ENCODE assay signal across 21 cellular contexts in the genomic region with DNA sequence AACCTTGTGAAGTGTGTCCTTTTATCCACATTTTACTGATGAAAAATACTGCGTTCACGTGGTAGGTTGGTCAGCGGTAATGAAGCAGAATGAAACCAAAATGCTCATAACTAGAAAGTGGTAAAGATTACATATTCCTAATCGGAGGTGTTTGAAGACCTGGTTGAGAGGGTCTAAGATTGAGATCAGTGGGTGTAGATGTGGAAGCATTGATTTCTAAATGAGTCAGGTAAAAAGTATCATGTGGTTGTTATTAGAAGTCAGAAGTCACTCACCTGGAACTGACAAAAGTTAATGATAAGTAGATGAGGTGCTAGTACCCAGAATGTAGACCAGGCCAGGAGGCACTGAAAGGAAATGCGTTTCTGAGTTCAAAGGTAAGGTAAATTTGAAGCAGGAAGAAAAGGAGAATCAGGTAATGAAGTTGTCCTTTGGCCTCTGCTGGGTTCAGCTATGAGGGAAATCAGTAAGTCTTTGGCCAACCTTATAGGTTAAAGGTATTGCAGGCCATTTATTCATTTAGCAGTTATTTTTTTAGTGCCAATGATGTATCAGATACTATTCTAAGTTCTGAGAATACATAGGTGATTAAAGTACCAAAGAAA. TPM values are rescaled to one million over a fixed set of nuclear protein-coding genes. Genes with fewer than 3 reads are reported as not detected.
DNase-seq lines count a peak whose midpoint lies in the region; ATAC-seq and TF ChIP-seq lines count a peak whose summit lies in the region.
"Had no signal": no experiment of that assay in that cellular context is flagged by ENCODE, and none has a peak within 500 bp of the region (broad histone marks: within the 10 kb centered on the region; RNA-seq: fewer than 3 reads in every experiment).

No MANE protein-coding gene starts in this region.

- no peaks in the 10 kb centered on the region for H3K9me3 ChIP-seq in HCT116 (ENCODE audit: control insufficient read depth in 1 of 2, insufficient read depth in 1 of 2, low read depth in 1 of 2, low read length in 2 of 2)
- H3K9me3 ChIP-seq in PC-3 (ENCODE audit: low read length) = no peaks in the 10 kb centered on the region
- H3K9me3 ChIP-seq: psoas muscle had no signal

- TF ChIP-seq POLR2A in HCT116 (IDR thresholded peaks at IDR 0.05; ENCODE audit: borderline replicate concordance, extremely low read depth, insufficient read depth, insufficient read length) = no peak

- H2AFZ ChIP-seq in HCT116 (ENCODE audit: low read depth, low read length, poor library complexity, severe bottlenecking) (no peak overlapping the region), PC-3 (ENCODE audit: low read length) (no peak overlapping the region)

- H3K4me1 ChIP-seq in HCT116 (ENCODE audit: control insufficient read depth in 1 of 2, insufficient read depth in 2 of 2, low read length in 2 of 2) (peaks cover 55 to 90% of the 10 kb centered on the region in 2 experiments), PC-3 (ENCODE audit: insufficient read depth, low read length) (peaks cover 41% of the 10 kb centered on the region)
- H3K4me1 ChIP-seq: heart left ventricle, psoas muscle had no signal

- H3K27ac ChIP-seq in HCT116 (ENCODE audit: low read depth, low read length) = no peak overlapping the region
- no peak overlapping the region for H3K27ac ChIP-seq in PC-3 (ENCODE audit: low read length)
- H3K27ac ChIP-seq: heart left ventricle, psoas muscle had no signal

- CTCF ChIA-PET in HCT116 (lab: Charles Lee) (interaction anchor here (1.3 kb wide), 1 partner anchor 192 kb away, joined by 4 read pairs; no protein-coding TSS in a partner anchor), PC-3 (lab: Charles Lee) (no interaction called here)

- no peaks in the 10 kb centered on the region for H3F3A ChIP-seq in PC-3 (ENCODE audit: low read length, unreplicated experiment)

- intact Hi-C loops in HCT116 (cut with micrococcal nuclease) (loop anchor here (1.0 to 10.0 kb wide), 5 partner anchors 73 to 891 kb away; no protein-coding TSS in a partner anchor), left colon (cut with DNase I, micrococcal nuclease) (no loop called here), PC-3 (cut with micrococcal nuclease) (loop anchor here (1.0 to 10.0 kb wide), 4 partner anchors 39 to 364 kb away; no protein-coding TSS in a partner anchor)

- no peak for TF ChIP-seq CTCF in HCT116 (IDR thresholded peaks at IDR 0.05 in 2 of 3, conservative IDR thresholded peaks at IDR 0.05 in 1 of 3; ENCODE audit: borderline replicate concordance in 1 of 3, insufficient read depth in 1 of 3, low read depth in 2 of 3, low read length in 2 of 3)
- TF ChIP-seq CTCF in PC-3 (conservative IDR thresholded peaks at IDR 0.05; ENCODE audit: low read depth, low read length) = no peak

- H3K79me2 ChIP-seq in HCT116 (ENCODE audit: insufficient read depth, low read length) (peaks cover 10% of the 10 kb centered on the region), PC-3 (ENCODE audit: low read length) (no peaks in the 10 kb centered on the region)

- POLR2A ChIA-PET in HCT116 (lab: Charles Lee) (no interaction called here), PC-3 (lab: Charles Lee; ENCODE audit: unreplicated experiment) (no interaction called here)

- no TSS peak for BruUV-seq in HCT116 (replicated peaks; lab: Mats Ljungman, UMichigan)
- no TSS peak for BruUV-seq in PC-3 (replicated peaks; lab: Mats Ljungman, UMichigan)

- DNase-seq in HCT116 (ENCODE audit: low read depth, low spot score) (no peak), left colon (no peak), PC-3 (no peak), COLO668 (lab: John Stamatoyannopoulos, UW; ENCODE audit: unreplicated experiment) (no peak), COLO829 (ENCODE audit: low spot score) (no peak)
- DNase-seq: ACHN; activated CD4-positive, alpha-beta T cell treated with anti-CD3 and anti-CD28 coated beads for 1 hour; C1 segment of cervical spinal cord; effector memory CD4-positive, alpha-beta T cell; heart left ventricle; NCI-H2029 treated with DMSO at 0.1 percent for 48 hours; NCI-H446 treated with DMSO at 0.1 percent for 48 hours; psoas muscle; stimulated activated CD4-positive, alpha-beta T cell treated with anti-CD3 and anti-CD28 coated beads, Interleukin-4, amount 100 ng/mL, for 1 hour had no signal

- H3K9me2 ChIP-seq in HCT116 (ENCODE audit: insufficient read depth) (no peaks in the 10 kb centered on the region), PC-3 (replicated peaks; ENCODE audit: low read length) (no peaks in the 10 kb centered on the region)

- RAD21 ChIA-PET in HCT116 (lab: Charles Lee; ENCODE audit: low non-redundant PET in 1 of 2, low total read pairs in 2 of 2, uncharacterized antibody in 2 of 2, unreplicated experiment in 2 of 2) = no interaction called here

- H4K20me1 ChIP-seq in HCT116 (ENCODE audit: insufficient read depth) (no peaks in the 10 kb centered on the region), PC-3 (ENCODE audit: low read length) (no peaks in the 10 kb centered on the region)

- TF ChIP-seq RAD21 in HCT116 (IDR thresholded peaks at IDR 0.05; ENCODE audit: low read depth) = no peak

- ATAC-seq in GM18520 (IDR thresholded peaks at IDR 0.05; ENCODE audit: unreplicated experiment) (peak; percentile 66), HCT116 (no peak), HG03432 (IDR thresholded peaks at IDR 0.05; ENCODE audit: unreplicated experiment) (peak; percentile 90), left colon (peak; percentile 64), PC-3 (no peak), GM21825 (IDR thresholded peaks at IDR 0.05; ENCODE audit: unreplicated experiment) (no peak)
- ATAC-seq: heart left ventricle, K562, psoas muscle had no signal

- H3K4me2 ChIP-seq in HCT116 (ENCODE audit: low read length) (no peak overlapping the region), PC-3 (ENCODE audit: low read length) (no peak overlapping the region)
- H3K4me2 ChIP-seq: smooth muscle cell had no signal

- H3K36me3 ChIP-seq in HCT116 (ENCODE audit: control insufficient read depth in 1 of 2, insufficient read depth in 2 of 2, low read length in 2 of 2) = no peaks in the 10 kb centered on the region
- H3K36me3 ChIP-seq in PC-3 (ENCODE audit: low read depth, low read length) = no peaks in the 10 kb centered on the region
- H3K36me3 ChIP-seq: heart left ventricle had no signal

- H3K9ac ChIP-seq in HCT116 (ENCODE audit: low read length) = no peak overlapping the region
- no peak overlapping the region for H3K9ac ChIP-seq in PC-3 (ENCODE audit: low read length)

- H3K4me3 ChIP-seq in HCT116 (replicated peaks in 1 of 2; ENCODE audit: low read depth in 1 of 2, low read length in 2 of 2) = no peak overlapping the region
- no peak overlapping the region for H3K4me3 ChIP-seq in PC-3 (ENCODE audit: low read length)
- H3K4me3 ChIP-seq: heart left ventricle, K562, psoas muscle, smooth muscle cell had no signal

- H3K27me3 ChIP-seq in HCT116 (ENCODE audit: insufficient read depth, low read length) = no peaks in the 10 kb centered on the region
- no peaks in the 10 kb centered on the region for H3K27me3 ChIP-seq in PC-3 (ENCODE audit: low read length)
- H3K27me3 ChIP-seq: heart left ventricle had no signal

TF ChIP-seq in HCT116, 20 proteins besides CTCF, POLR2A, EP300 and RAD21:
- TF ChIP-seq POLR2AphosphoS5 (IDR thresholded peaks at IDR 0.05; ENCODE audit: low read depth, low read length) = no peak
- TF ChIP-seq, protein P1, sequence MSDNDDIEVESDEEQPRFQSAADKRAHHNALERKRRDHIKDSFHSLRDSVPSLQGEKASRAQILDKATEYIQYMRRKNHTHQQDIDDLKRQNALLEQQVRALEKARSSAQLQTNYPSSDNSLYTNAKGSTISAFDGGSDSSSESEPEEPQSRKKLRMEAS (IDR thresholded peaks at IDR 0.05) = 0 out of 2 replicates have a peak, but pooled peaks have one; percentile 10
- no peak for TF ChIP-seq EZH2 (IDR thresholded peaks at IDR 0.05)

RNA-seq across cellular contexts. Expression of a gene that starts 31.2 kb away (rescaled TPM):
- 16.9 TPM for total RNA-seq in HCT116 (2021; ENCODE audit: unreplicated experiment)
- 3.2 and 3.6 TPM in 2 replicates for polyA plus RNA-seq in HCT116 (2012)
- 10 to 100 TPM; 39.4 to 48.3 TPM for total RNA-seq in left colon
- 0.07 and 0.29 TPM in 2 replicates for total RNA-seq in PC-3 (2014; rRNA removed)
- total RNA-seq: activated CD8-positive, alpha-beta memory T cell treated with anti-CD3 and anti-CD28 coated beads for 36 hours; chondrocyte; K562 had no signal
- polyA plus RNA-seq: K562 had no signal

Comparison
In these comparisons a context has a peak if more than half of its experiments do, and no peak if none do; other contexts are left out.
1. ATAC-seq: peak in GM18520 (single experiment), HG03432 (single experiment) and left colon (single experiment); none in HCT116 (single experiment), PC-3 (single experiment) and GM21825 (single experiment).
2. RNA of a gene that starts 31.2 kb away (total RNA-seq): 39.4 to 48.3 TPM in left colon and 16.9 TPM in HCT116 (single experiment); 0.07 to 0.29 TPM in PC-3; every median in the first group is over 10 times any median in the second.
3. intact Hi-C loops: an anchor here in HCT116 (1.0 to 10.0 kb wide) and PC-3 (1.0 to 10.0 kb wide); none called in left colon.